In the genomic region with DNA sequence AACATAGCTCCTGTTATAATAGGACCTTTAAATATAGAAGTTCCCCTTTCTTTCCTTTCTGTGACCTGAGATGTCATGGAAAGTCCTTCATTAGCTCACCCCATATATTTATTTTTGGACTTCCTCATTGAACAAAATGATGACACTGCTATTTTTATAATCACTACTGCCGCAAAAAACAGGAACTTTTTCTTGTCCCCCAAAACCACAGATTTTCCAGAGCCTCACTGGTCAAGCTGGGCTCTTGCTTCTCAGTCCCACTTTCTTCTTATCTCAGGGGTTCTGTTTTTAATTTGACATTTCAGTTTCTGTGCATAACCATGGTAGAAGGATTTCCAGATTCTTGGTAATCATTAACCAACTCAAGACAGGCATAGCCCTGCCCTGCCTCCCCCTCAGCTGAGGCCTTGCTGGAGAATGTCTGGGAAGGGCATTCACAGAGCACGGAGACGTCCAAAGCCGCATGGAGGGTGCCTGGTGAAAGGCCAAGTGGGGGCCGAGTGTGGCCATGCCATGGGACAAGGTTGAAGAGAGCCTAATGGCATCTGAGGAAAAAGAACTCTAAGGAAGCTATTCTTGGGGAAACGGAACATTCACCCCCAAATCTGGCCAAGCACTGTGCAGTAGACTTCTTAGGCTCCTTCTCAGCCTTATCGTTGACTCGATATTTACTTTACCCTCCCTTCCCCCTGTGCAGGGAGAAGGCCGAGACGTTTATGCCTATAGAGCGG, we compare ENCODE assay signal across 1 cellular context.
TF ChIP-seq lines count a peak whose summit lies in the region.

No MANE protein-coding gene starts in this region.

TF ChIP-seq in GM12878, 131 proteins besides CTCF, POLR2A, EP300 and RAD21 (continued from another document):
- TF ChIP-seq, protein P1, sequence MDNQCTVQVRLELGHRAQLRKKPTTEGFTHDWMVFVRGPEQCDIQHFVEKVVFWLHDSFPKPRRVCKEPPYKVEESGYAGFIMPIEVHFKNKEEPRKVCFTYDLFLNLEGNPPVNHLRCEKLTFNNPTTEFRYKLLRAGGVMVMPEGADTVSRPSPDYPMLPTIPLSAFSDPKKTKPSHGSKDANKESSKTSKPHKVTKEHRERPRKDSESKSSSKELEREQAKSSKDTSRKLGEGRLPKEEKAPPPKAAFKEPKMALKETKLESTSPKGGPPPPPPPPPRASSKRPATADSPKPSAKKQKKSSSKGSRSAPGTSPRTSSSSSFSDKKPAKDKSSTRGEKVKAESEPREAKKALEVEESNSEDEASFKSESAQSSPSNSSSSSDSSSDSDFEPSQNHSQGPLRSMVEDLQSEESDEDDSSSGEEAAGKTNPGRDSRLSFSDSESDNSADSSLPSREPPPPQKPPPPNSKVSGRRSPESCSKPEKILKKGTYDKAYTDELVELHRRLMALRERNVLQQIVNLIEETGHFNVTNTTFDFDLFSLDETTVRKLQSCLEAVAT (IDR thresholded peaks at IDR 0.05) = peak; percentile 92
- TF ChIP-seq GATAD2B (conservative IDR thresholded peaks at IDR 0.05; ENCODE audit: low read depth) (peak; percentile 94; the same call in 1 of the 2 replicates), SMAD1 (IDR thresholded peaks at IDR 0.05; ENCODE audit: low read depth, partially characterized antibody) (peak; percentile 19), ESRRA (IDR thresholded peaks at IDR 0.05; ENCODE audit: low read length) (no peak), ASH2L (IDR thresholded peaks at IDR 0.05; ENCODE audit: borderline replicate concordance, low read depth) (no peak), NR2F1 (conservative IDR thresholded peaks at IDR 0.05) (peak; percentile 90), NFXL1 (IDR thresholded peaks at IDR 0.05; ENCODE audit: borderline replicate concordance) (no peak), KDM1A (IDR thresholded peaks at IDR 0.05; ENCODE audit: borderline replicate concordance) (no peak), ATF7 (IDR thresholded peaks at IDR 0.05; ENCODE audit: low read depth) (peak; percentile 98), NFIC (IDR thresholded peaks at IDR 0.05; ENCODE audit: low read depth, low read length) (peak; percentile 97), NR2C2 (IDR thresholded peaks at IDR 0.05; ENCODE audit: borderline replicate concordance, control insufficient read depth, insufficient read length, low read depth) (no peak)
- TF ChIP-seq, protein P2, sequence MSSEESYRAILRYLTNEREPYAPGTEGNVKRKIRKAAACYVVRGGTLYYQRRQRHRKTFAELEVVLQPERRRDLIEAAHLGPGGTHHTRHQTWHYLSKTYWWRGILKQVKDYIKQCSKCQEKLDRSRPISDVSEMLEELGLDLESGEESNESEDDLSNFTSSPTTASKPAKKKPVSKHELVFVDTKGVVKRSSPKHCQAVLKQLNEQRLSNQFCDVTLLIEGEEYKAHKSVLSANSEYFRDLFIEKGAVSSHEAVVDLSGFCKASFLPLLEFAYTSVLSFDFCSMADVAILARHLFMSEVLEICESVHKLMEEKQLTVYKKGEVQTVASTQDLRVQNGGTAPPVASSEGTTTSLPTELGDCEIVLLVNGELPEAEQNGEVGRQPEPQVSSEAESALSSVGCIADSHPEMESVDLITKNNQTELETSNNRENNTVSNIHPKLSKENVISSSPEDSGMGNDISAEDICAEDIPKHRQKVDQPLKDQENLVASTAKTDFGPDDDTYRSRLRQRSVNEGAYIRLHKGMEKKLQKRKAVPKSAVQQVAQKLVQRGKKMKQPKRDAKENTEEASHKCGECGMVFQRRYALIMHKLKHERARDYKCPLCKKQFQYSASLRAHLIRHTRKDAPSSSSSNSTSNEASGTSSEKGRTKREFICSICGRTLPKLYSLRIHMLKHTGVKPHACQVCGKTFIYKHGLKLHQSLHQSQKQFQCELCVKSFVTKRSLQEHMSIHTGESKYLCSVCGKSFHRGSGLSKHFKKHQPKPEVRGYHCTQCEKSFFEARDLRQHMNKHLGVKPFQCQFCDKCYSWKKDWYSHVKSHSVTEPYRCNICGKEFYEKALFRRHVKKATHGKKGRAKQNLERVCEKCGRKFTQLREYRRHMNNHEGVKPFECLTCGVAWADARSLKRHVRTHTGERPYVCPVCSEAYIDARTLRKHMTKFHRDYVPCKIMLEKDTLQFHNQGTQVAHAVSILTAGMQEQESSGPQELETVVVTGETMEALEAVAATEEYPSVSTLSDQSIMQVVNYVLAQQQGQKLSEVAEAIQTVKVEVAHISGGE (CRISPR knock-in tag; IDR thresholded peaks at IDR 0.05) = no peak
- TF ChIP-seq, protein P3, sequence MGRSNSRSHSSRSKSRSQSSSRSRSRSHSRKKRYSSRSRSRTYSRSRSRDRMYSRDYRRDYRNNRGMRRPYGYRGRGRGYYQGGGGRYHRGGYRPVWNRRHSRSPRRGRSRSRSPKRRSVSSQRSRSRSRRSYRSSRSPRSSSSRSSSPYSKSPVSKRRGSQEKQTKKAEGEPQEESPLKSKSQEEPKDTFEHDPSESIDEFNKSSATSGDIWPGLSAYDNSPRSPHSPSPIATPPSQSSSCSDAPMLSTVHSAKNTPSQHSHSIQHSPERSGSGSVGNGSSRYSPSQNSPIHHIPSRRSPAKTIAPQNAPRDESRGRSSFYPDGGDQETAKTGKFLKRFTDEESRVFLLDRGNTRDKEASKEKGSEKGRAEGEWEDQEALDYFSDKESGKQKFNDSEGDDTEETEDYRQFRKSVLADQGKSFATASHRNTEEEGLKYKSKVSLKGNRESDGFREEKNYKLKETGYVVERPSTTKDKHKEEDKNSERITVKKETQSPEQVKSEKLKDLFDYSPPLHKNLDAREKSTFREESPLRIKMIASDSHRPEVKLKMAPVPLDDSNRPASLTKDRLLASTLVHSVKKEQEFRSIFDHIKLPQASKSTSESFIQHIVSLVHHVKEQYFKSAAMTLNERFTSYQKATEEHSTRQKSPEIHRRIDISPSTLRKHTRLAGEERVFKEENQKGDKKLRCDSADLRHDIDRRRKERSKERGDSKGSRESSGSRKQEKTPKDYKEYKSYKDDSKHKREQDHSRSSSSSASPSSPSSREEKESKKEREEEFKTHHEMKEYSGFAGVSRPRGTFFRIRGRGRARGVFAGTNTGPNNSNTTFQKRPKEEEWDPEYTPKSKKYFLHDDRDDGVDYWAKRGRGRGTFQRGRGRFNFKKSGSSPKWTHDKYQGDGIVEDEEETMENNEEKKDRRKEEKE (IDR thresholded peaks at IDR 0.05) = no peak
- TF ChIP-seq, protein P4, sequence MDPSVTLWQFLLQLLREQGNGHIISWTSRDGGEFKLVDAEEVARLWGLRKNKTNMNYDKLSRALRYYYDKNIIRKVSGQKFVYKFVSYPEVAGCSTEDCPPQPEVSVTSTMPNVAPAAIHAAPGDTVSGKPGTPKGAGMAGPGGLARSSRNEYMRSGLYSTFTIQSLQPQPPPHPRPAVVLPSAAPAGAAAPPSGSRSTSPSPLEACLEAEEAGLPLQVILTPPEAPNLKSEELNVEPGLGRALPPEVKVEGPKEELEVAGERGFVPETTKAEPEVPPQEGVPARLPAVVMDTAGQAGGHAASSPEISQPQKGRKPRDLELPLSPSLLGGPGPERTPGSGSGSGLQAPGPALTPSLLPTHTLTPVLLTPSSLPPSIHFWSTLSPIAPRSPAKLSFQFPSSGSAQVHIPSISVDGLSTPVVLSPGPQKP (IDR thresholded peaks at IDR 0.05; ENCODE audit: low read depth, low read length) = no peak
- TF ChIP-seq, protein P5, sequence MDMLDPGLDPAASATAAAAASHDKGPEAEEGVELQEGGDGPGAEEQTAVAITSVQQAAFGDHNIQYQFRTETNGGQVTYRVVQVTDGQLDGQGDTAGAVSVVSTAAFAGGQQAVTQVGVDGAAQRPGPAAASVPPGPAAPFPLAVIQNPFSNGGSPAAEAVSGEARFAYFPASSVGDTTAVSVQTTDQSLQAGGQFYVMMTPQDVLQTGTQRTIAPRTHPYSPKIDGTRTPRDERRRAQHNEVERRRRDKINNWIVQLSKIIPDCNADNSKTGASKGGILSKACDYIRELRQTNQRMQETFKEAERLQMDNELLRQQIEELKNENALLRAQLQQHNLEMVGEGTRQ (IDR thresholded peaks at IDR 0.05; ENCODE audit: borderline replicate concordance, low read depth, low read length) = no peak
